ENCODE assay signal across 10 cellular contexts in genomic region chr10:59781511-59781910, GRCh38. TPM values are rescaled to one million over a fixed set of nuclear protein-coding genes. Genes with fewer than 3 reads are reported as not detected.
"Had no signal": no experiment of that assay in that cellular context is flagged by ENCODE, and none has a peak within 500 bp of the region (broad histone marks: within the 10 kb centered on the region; RNA-seq: fewer than 3 reads in every experiment).

No MANE protein-coding gene starts in this region.

- H3K4me1 ChIP-seq: HAP-1 had no signal

- H3K36me3 ChIP-seq: HAP-1 had no signal

- H3K4me3 ChIP-seq: GM23248, HAP-1 had no signal

- H3K4me3 Mint-ChIP-seq: HFFc6, IgD-negative memory B cell had no signal

- H2AFZ ChIP-seq: GM23248 had no signal

- ATAC-seq: HCT116 had no signal

- H3K27ac Mint-ChIP-seq: HFFc6, IgD-negative memory B cell had no signal

- H3K27ac ChIP-seq: GM23248, HL-60 had no signal

- H3K9ac ChIP-seq: GM23248 had no signal

- H3K9me3 ChIP-seq: HAP-1 had no signal

- DNase-seq: GM23248, GOT3, H7, HFFc6 had no signal

- H3K27me3 Mint-ChIP-seq: IgD-negative memory B cell had no signal

RNA-seq across cellular contexts. Expression of gene MRLN, which starts 28.3 kb away (rescaled TPM):
- total RNA-seq: GM23248, H4, H7, HFFc6, HT1080 had no signal
- polyA plus RNA-seq: GM23248, IgD-negative memory B cell had no signal
